18 cellular contexts compared by ENCODE assay signal in the genomic region with DNA sequence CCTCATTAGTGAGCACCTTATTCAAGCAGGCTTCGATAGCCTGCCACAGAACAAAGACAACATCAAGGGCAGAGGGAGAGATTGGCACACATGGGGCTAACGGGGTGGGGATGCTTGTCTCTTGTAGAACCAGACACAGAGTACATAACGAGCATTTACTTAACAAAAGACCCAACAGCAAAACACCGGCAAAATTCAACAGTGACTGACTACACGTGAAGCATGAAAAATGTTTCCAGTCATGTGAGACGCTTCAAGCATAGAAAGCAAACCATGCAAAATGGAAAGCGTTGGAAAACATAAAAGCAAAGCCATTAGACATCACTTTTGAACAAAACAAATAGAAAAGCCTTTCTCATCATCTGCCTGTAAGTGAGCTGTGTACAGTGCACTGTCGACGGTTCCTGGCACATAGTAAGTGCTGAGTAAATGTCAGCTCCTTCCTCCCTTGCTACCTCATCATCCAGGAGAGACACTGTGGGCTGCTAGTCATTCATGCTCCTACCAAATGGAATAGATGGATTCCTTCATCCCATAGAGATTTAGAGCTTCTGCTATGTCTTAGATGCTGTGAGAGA.
DNase-seq lines count a peak whose midpoint lies in the region; TF ChIP-seq lines count a peak whose summit lies in the region.
"Had no signal": no experiment of that assay in that cellular context is flagged by ENCODE, and none has a peak within 500 bp of the region (broad histone marks: within the 10 kb centered on the region; RNA-seq: fewer than 3 reads in every experiment).

No MANE protein-coding gene starts in this region.

- no peaks in the 10 kb centered on the region for H3K27me3 ChIP-seq in dorsolateral prefrontal cortex
- H3K27me3 ChIP-seq: upper lobe of right lung had no signal

- no peak for TF ChIP-seq CTCF in dorsolateral prefrontal cortex (IDR thresholded peaks at IDR 0.05 in 54 of 56, conservative IDR thresholded peaks at IDR 0.05 in 2 of 56; ENCODE audit: low read depth in 1 of 56, partially characterized antibody in 56 of 56)

- DNase-seq in DMS153 treated with DMSO at 0.1 percent for 48 hours (lab: John Stamatoyannopoulos, UW; ENCODE audit: unreplicated experiment) (peak; percentile 83), NCI-H146 treated with DMSO at 0.1 percent for 48 hours (lab: John Stamatoyannopoulos, UW; ENCODE audit: unreplicated experiment) (peak; percentile 10), NCI-H2196 treated with DMSO at 0.1 percent for 48 hours (lab: John Stamatoyannopoulos, UW; ENCODE audit: unreplicated experiment) (peak; percentile 28), dorsolateral prefrontal cortex (no peak), foreskin melanocyte (no peak), mucosa of gallbladder (ENCODE audit: low spot score) (no peak), NAMALWA (ENCODE audit: low spot score) (no peak)
- DNase-seq: ACHN; activated CD4-positive, CD25-positive, alpha-beta regulatory T cell treated with anti-CD3 and anti-CD28 coated beads, Interleukin-2, amount 50 U/mL, for 72 hours; activated CD8-positive, alpha-beta T cell treated with anti-CD3 and anti-CD28 coated beads for 36 hours; glutamatergic neuron; HCEC 1CT; Kasumi-1; lower lobe of right lung; mucosa of descending colon; MV-4-11; substantia nigra; upper lobe of right lung had no signal

- no peak overlapping the region for H3K4me3 ChIP-seq in dorsolateral prefrontal cortex
- H3K4me3 ChIP-seq: lower lobe of right lung, mucosa of descending colon, upper lobe of right lung had no signal

- intact Hi-C loops in dorsolateral prefrontal cortex (cut with DNase I) = no loop called here

- peak overlapping the region in 41 of 59 donors; percentile 1 to 81 (median 59) for H3K27ac ChIP-seq in dorsolateral prefrontal cortex
- H3K27ac ChIP-seq: lower lobe of right lung, upper lobe of right lung had no signal

Comparison
In these comparisons a context has a peak if more than half of its experiments do, and no peak if none do; other contexts are left out.
1. DNase-seq: peak in DMS153 treated with DMSO at 0.1 percent for 48 hours (single experiment), NCI-H146 treated with DMSO at 0.1 percent for 48 hours (single experiment) and NCI-H2196 treated with DMSO at 0.1 percent for 48 hours (single experiment); none in dorsolateral prefrontal cortex (0 of 10), foreskin melanocyte (single experiment), mucosa of gallbladder (single experiment) and NAMALWA (single experiment).